1 cellular context compared by ENCODE assay signal in genomic region chr15:63473999-63474809, GRCh38.
TF ChIP-seq lines count a peak whose summit lies in the region.

No MANE protein-coding gene starts in this region.

TF ChIP-seq in HepG2, 621 proteins besides CTCF, POLR2A, EP300 and RAD21 (continued from another document):
- TF ChIP-seq PRDM15 (CRISPR knock-in tag; IDR thresholded peaks at IDR 0.05) (no peak; the same call in 1 of the 2 replicates), ZMAT3 (CRISPR knock-in tag; conservative IDR thresholded peaks at IDR 0.05) (0 out of 2 replicates have a peak, but pooled peaks have one; percentile 57), CREM (IDR thresholded peaks at IDR 0.05) (peak; percentile 91), CREM (CRISPR knock-in tag; IDR thresholded peaks at IDR 0.05) (no peak), ZNF44 (CRISPR knock-in tag; IDR thresholded peaks at IDR 0.05) (no peak), SETDB1 (CRISPR knock-in tag; IDR thresholded peaks at IDR 0.05; ENCODE audit: borderline replicate concordance) (no peak), SALL1 (CRISPR knock-in tag; IDR thresholded peaks at IDR 0.05) (peak; percentile 71), NCOA2 (CRISPR knock-in tag; IDR thresholded peaks at IDR 0.05) (peak; percentile 95), ARNTL (CRISPR knock-in tag; IDR thresholded peaks at IDR 0.05) (0 out of 2 replicates have a peak, but pooled peaks have one; percentile 20), MIER2 (CRISPR knock-in tag; IDR thresholded peaks at IDR 0.05) (peak; percentile 58; the same call in 1 of the 2 replicates), SRY (CRISPR knock-in tag; IDR thresholded peaks at IDR 0.05) (no peak), ZNF788 (CRISPR knock-in tag; IDR thresholded peaks at IDR 0.05; ENCODE audit: borderline replicate concordance) (0 out of 2 replicates have a peak, but pooled peaks have one; percentile 34), TBL1XR1 (IDR thresholded peaks at IDR 0.05; ENCODE audit: borderline replicate concordance, low read length, partially characterized antibody) (peak; percentile 79)
- TF ChIP-seq, protein P1, sequence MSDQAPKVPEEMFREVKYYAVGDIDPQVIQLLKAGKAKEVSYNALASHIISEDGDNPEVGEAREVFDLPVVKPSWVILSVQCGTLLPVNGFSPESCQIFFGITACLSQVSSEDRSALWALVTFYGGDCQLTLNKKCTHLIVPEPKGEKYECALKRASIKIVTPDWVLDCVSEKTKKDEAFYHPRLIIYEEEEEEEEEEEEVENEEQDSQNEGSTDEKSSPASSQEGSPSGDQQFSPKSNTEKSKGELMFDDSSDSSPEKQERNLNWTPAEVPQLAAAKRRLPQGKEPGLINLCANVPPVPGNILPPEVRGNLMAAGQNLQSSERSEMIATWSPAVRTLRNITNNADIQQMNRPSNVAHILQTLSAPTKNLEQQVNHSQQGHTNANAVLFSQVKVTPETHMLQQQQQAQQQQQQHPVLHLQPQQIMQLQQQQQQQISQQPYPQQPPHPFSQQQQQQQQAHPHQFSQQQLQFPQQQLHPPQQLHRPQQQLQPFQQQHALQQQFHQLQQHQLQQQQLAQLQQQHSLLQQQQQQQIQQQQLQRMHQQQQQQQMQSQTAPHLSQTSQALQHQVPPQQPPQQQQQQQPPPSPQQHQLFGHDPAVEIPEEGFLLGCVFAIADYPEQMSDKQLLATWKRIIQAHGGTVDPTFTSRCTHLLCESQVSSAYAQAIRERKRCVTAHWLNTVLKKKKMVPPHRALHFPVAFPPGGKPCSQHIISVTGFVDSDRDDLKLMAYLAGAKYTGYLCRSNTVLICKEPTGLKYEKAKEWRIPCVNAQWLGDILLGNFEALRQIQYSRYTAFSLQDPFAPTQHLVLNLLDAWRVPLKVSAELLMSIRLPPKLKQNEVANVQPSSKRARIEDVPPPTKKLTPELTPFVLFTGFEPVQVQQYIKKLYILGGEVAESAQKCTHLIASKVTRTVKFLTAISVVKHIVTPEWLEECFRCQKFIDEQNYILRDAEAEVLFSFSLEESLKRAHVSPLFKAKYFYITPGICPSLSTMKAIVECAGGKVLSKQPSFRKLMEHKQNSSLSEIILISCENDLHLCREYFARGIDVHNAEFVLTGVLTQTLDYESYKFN (CRISPR knock-in tag; conservative IDR thresholded peaks at IDR 0.05) = peak; percentile 97
